In the genomic region with DNA sequence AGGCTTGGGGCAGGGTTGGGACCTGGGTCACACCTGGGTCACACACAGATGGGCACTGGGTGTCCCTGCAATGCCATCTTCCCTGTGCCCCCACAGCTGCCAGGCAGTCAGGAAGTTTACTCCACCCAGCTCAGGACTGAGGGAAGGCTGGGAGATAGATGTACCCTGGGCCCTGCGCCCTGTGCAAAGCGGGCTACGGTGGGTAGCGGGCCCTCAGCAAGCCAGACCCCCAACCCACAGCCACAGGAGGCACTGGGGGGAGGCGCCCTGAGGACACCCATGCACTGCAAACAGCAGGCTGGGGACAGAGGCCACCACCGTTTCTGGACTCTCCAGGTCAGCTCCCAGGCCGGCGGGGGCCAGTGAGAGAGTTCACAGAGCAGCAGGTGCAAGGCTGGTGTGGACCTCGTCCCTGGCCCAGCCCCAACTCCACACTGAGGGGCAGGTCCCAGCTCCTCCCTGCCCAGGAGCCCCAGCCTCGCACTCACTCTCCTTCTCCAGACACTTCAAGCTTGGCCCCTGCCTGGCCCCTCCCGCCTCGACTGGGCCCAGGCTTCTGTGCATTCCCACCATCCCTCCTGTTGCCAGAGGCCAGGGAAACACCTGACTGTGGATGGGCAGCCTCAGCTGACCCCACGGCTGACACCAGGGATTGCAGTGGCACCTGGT, we compare ENCODE assay signal across 2 cellular contexts.
A peak's percentile ranks its signal among the peaks of the same experiment; 100 is the strongest.
TF ChIP-seq lines count a peak whose summit lies in the region.

No MANE protein-coding gene starts in this region.

TF ChIP-seq in A549, 52 proteins besides CTCF, POLR2A, EP300 and RAD21 (continued from another document):
- TF ChIP-seq FOSB (CRISPR knock-in tag; IDR thresholded peaks at IDR 0.05) (no peak), RARB (CRISPR knock-in tag; IDR thresholded peaks at IDR 0.05) (no peak)
TF ChIP-seq in A549: peak in this region for 0.

TF ChIP-seq in HEK293, 187 proteins besides CTCF, POLR2A, EP300 and RAD21 (continued from another document):
- TF ChIP-seq HOXD13 (CRISPR knock-in tag; IDR thresholded peaks at IDR 0.05; ENCODE audit: borderline replicate concordance) (no peak), SCRT2 (tag by site-specific recombination; IDR thresholded peaks at IDR 0.05) (no peak), ZBTB48 (tag by site-specific recombination; IDR thresholded peaks at IDR 0.05) (no peak), ZNF292 (tag by site-specific recombination; IDR thresholded peaks at IDR 0.05; ENCODE audit: borderline replicate concordance, low read depth) (no peak), ZNF600 (tag by site-specific recombination; IDR thresholded peaks at IDR 0.05) (no peak), SP7 (tag by site-specific recombination; IDR thresholded peaks at IDR 0.05) (no peak), ZFP3 (tag by site-specific recombination; IDR thresholded peaks at IDR 0.05; ENCODE audit: low read depth) (no peak), ZNF677 (tag by site-specific recombination; IDR thresholded peaks at IDR 0.05) (no peak), ZSCAN23 (tag by site-specific recombination; IDR thresholded peaks at IDR 0.05) (no peak), GLIS2 (tag by site-specific recombination; IDR thresholded peaks at IDR 0.05) (peak; percentile 35; the same call in 1 of the 2 replicates), ZNF629 (tag by site-specific recombination; IDR thresholded peaks at IDR 0.05) (no peak), ZNF623 (tag by site-specific recombination; IDR thresholded peaks at IDR 0.05) (no peak), HIC1 (tag by site-specific recombination; IDR thresholded peaks at IDR 0.05) (no peak), ZNF544 (tag by site-specific recombination; IDR thresholded peaks at IDR 0.05) (no peak), ZNF433 (tag by site-specific recombination; IDR thresholded peaks at IDR 0.05; ENCODE audit: low read depth) (no peak)
